20 cellular contexts compared by ENCODE assay signal in the genomic region with DNA sequence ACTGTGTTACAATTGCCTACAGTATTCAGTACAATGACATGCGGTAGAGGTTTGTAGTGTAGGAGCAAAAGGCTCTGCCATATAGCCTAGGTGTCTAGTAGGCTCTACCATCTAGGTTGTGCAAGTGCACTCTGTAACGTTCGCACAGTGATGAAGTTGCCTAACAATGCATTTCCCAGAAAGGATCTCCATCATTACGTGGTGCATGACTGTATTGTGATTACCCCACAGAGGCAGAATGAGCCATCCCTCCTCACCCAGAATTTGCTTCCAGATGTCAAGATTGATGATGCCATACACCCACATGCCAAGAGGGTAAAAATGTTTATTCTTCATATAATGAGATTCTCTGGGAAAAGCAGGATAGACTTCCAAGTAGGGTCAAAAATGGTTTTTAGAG.
"Had no signal": no experiment of that assay in that cellular context is flagged by ENCODE, and none has a peak within 500 bp of the region (broad histone marks: within the 10 kb centered on the region; RNA-seq: fewer than 3 reads in every experiment).

No MANE protein-coding gene starts in this region.

- H3K4me3 ChIP-seq: gastrocnemius medialis, left ventricle myocardium inferior, lung, mucosa of descending colon, ovary, right lobe of liver, skin epidermis, upper lobe of left lung had no signal

- DNase-seq: activated effector memory CD4-positive, alpha-beta T cell treated with anti-CD3 and anti-CD28 coated beads, Interleukin-2, amount 50 U/mL, for 16 hours; activated naive CD4-positive, alpha-beta T cell treated with anti-CD3 and anti-CD28 coated beads, Interleukin-2, amount 10 ng/mL, durations not matched to agents 7 days and 5 days; activated naive CD8-positive, alpha-beta T cell treated with anti-CD3 and anti-CD28 coated beads, Interleukin-2, amount 10 ng/mL, durations not matched to agents 7 days and 5 days; amniotic stem cell; brain microvascular endothelial cell; cortex of kidney; gastrocnemius medialis; glutamatergic neuron; left ventricle myocardium inferior; mucosa of descending colon; nephron progenitor cell; ovary; right lobe of liver; stimulated activated CD4-positive, alpha-beta T cell treated with anti-CD3 and anti-CD28 coated beads, Interleukin-12 subunit alpha, Interleukin-12 subunit beta, amount 100 ng/mL, for 4 hours; stimulated activated CD4-positive, alpha-beta T cell treated with anti-CD3 and anti-CD28 coated beads, Interleukin-4, amount 100 ng/mL, for 1 hour; substantia nigra; T-helper 2 cell; upper lobe of left lung had no signal
